ENCODE assay signal across 23 cellular contexts in genomic region chr17:41284546-41284945, GRCh38. TPM values are rescaled to one million over a fixed set of nuclear protein-coding genes. Genes with fewer than 3 reads are reported as not detected.
DNase-seq lines count a peak whose midpoint lies in the region; ATAC-seq and FAIRE-seq lines count a peak whose summit lies in the region.
"Had no signal": no experiment of that assay in that cellular context is flagged by ENCODE, and none has a peak within 500 bp of the region (broad histone marks: within the 10 kb centered on the region; RNA-seq: fewer than 3 reads in every experiment).

No MANE protein-coding gene starts in this region.

- H3K4me1 Mint-ChIP-seq in activated naive CD4-positive, alpha-beta T cell treated with anti-CD3 and anti-CD28 coated beads, Interleukin-2, amount 50 U/mL, for 24 hours: peaks cover 24% of the 10 kb centered on the region

- H3K27me3 Mint-ChIP-seq in activated naive CD4-positive, alpha-beta T cell treated with anti-CD3 and anti-CD28 coated beads, Interleukin-2, amount 50 U/mL, for 24 hours: no peaks in the 10 kb centered on the region

- DNase-seq in activated naive CD4-positive, alpha-beta T cell (lab: John Stamatoyannopoulos, UW): no peak
- peak; percentile 29 for DNase-seq in M059J (ENCODE audit: low read depth)
- peak; percentile 0 for DNase-seq in fibroblast of gingiva (ENCODE audit: low read depth)
- peak; percentile 6 for DNase-seq in urothelium cell line (ENCODE audit: low spot score)
- no peak for DNase-seq in stimulated activated CD4-positive, alpha-beta T cell treated with anti-CD3 and anti-CD28 coated beads, Interleukin-2, amount 100 ng/mL, for 24 hours
- DNase-seq in DMS153 (lab: John Stamatoyannopoulos, UW): no peak
- DNase-seq: activated CD4-positive, alpha-beta T cell treated with anti-CD3 and anti-CD28 coated beads, Interleukin-2, amount 10 ng/mL, durations not matched to agents 7 days and 5 days; activated CD8-positive, alpha-beta memory T cell treated with anti-CD3 and anti-CD28 coated beads, Interleukin-2, amount 50 U/mL, for 4 hours; CD8-positive, alpha-beta T cell; DMS79; gastrocnemius medialis; GOT3; MG63; midbrain; NCI-H187; NCI-H446; T-helper 1 cell had no signal

- ATAC-seq in GM21515 (IDR thresholded peaks at IDR 0.05; ENCODE audit: unreplicated experiment): no peak
- ATAC-seq: CD8-positive, alpha-beta T cell; gastrocnemius medialis had no signal

- no peaks in the 10 kb centered on the region for H3K36me3 Mint-ChIP-seq in activated naive CD4-positive, alpha-beta T cell treated with anti-CD3 and anti-CD28 coated beads, Interleukin-2, amount 50 U/mL, for 24 hours
- H3K36me3 Mint-ChIP-seq: CD8-positive, alpha-beta T cell had no signal

- H3K27ac Mint-ChIP-seq in activated naive CD4-positive, alpha-beta T cell treated with anti-CD3 and anti-CD28 coated beads, Interleukin-2, amount 50 U/mL, for 24 hours: peak overlapping the region; percentile 15
- H3K27ac Mint-ChIP-seq: activated CD4-positive, alpha-beta T cell treated with anti-CD3 and anti-CD28 coated beads, Interleukin-2, amount 10 ng/mL, durations not matched to agents 7 days and 5 days; CD8-positive, alpha-beta T cell had no signal

- peak; percentile 9 for FAIRE-seq in urothelium cell line (lab: Jason Lieb, UNC)

- H3K4me3 Mint-ChIP-seq in activated naive CD4-positive, alpha-beta T cell treated with anti-CD3 and anti-CD28 coated beads, Interleukin-2, amount 50 U/mL, for 24 hours: no peak overlapping the region
- H3K4me3 Mint-ChIP-seq: activated CD4-positive, alpha-beta T cell treated with anti-CD3 and anti-CD28 coated beads, Interleukin-2, amount 10 ng/mL, durations not matched to agents 7 days and 5 days; CD8-positive, alpha-beta T cell had no signal

- H3K9me3 Mint-ChIP-seq in activated naive CD4-positive, alpha-beta T cell treated with anti-CD3 and anti-CD28 coated beads, Interleukin-2, amount 50 U/mL, for 24 hours: no peaks in the 10 kb centered on the region
- H3K9me3 Mint-ChIP-seq: activated CD4-positive, alpha-beta T cell treated with anti-CD3 and anti-CD28 coated beads, Interleukin-2, amount 10 ng/mL, durations not matched to agents 7 days and 5 days; CD8-positive, alpha-beta T cell had no signal

RNA-seq across cellular contexts. Expression of gene KRTAP9-7, which starts 9.0 kb away (rescaled TPM):
- total RNA-seq in M059J (2014; rRNA removed; shearing (Covaris generic)): not detected in 2 replicates
- total RNA-seq: activated CD4-positive, alpha-beta T cell treated with anti-CD3 and anti-CD28 coated beads, Interleukin-2, amount 10 ng/mL, durations not matched to agents 7 days and 5 days; CD8-positive, alpha-beta T cell; dermis microvascular lymphatic vessel endothelial cell; epithelial cell of proximal tubule; gastrocnemius medialis; pulmonary artery endothelial cell; temporal lobe had no signal

RNA-seq across cellular contexts. Expression of gene KRTAP29-1, which starts 18.1 kb away (rescaled TPM):
- not detected in 2 replicates for total RNA-seq in M059J (2014; rRNA removed; shearing (Covaris generic))
- total RNA-seq: activated CD4-positive, alpha-beta T cell treated with anti-CD3 and anti-CD28 coated beads, Interleukin-2, amount 10 ng/mL, durations not matched to agents 7 days and 5 days; CD8-positive, alpha-beta T cell; dermis microvascular lymphatic vessel endothelial cell; epithelial cell of proximal tubule; gastrocnemius medialis; pulmonary artery endothelial cell; temporal lobe had no signal

RNA-seq across cellular contexts. Expression of gene KRTAP9-6, which starts 19.4 kb away (rescaled TPM):
- total RNA-seq in M059J (2014; rRNA removed; shearing (Covaris generic)): not detected in 2 replicates
- total RNA-seq: activated CD4-positive, alpha-beta T cell treated with anti-CD3 and anti-CD28 coated beads, Interleukin-2, amount 10 ng/mL, durations not matched to agents 7 days and 5 days; CD8-positive, alpha-beta T cell; dermis microvascular lymphatic vessel endothelial cell; epithelial cell of proximal tubule; gastrocnemius medialis; pulmonary artery endothelial cell; temporal lobe had no signal

RNA-seq across cellular contexts. Expression of gene KRTAP16-1, which starts 24.6 kb away (rescaled TPM):
- not detected in 2 replicates for total RNA-seq in M059J (2014; rRNA removed; shearing (Covaris generic))
- total RNA-seq: dermis microvascular lymphatic vessel endothelial cell, epithelial cell of proximal tubule, gastrocnemius medialis, pulmonary artery endothelial cell, temporal lobe had no signal

RNA-seq across cellular contexts. Expression of gene KRTAP9-9, which starts 29.4 kb away (rescaled TPM):
- not detected in 2 replicates for total RNA-seq in M059J (2014; rRNA removed; shearing (Covaris generic))
- total RNA-seq: activated CD4-positive, alpha-beta T cell treated with anti-CD3 and anti-CD28 coated beads, Interleukin-2, amount 10 ng/mL, durations not matched to agents 7 days and 5 days; CD8-positive, alpha-beta T cell; dermis microvascular lymphatic vessel endothelial cell; epithelial cell of proximal tubule; gastrocnemius medialis; pulmonary artery endothelial cell; temporal lobe had no signal

Comparison
In these comparisons a context has a peak if more than half of its experiments do, and no peak if none do; other contexts are left out.
1. DNase-seq: peak in M059J (single experiment), fibroblast of gingiva (single experiment) and urothelium cell line (single experiment); none in activated naive CD4-positive, alpha-beta T cell (0 of 4), stimulated activated CD4-positive, alpha-beta T cell treated with anti-CD3 and anti-CD28 coated beads, Interleukin-2, amount 100 ng/mL, for 24 hours (0 of 2) and DMS153 (single experiment).